Comparison of ENCODE assay signal across 1 cellular context in genomic region chr19:3612901-3613741, GRCh38.
TF ChIP-seq lines count a peak whose summit lies in the region.

No MANE protein-coding gene starts in this region.

TF ChIP-seq in K562, 482 proteins besides CTCF, POLR2A, EP300 and RAD21 (continued from another document and continues in another):
- TF ChIP-seq ZNF518B (CRISPR knock-in tag; IDR thresholded peaks at IDR 0.05) (no peak), SP2 (IDR thresholded peaks at IDR 0.05; ENCODE audit: extremely low read depth, low read depth, low read length, poor library complexity, severe bottlenecking) (no peak), GATA2 (CRISPR knock-in tag; IDR thresholded peaks at IDR 0.05) (no peak), MTA1 (IDR thresholded peaks at IDR 0.05; ENCODE audit: borderline replicate concordance) (no peak), ZNF398 (CRISPR knock-in tag; IDR thresholded peaks at IDR 0.05) (no peak), ZFX (CRISPR knock-in tag; IDR thresholded peaks at IDR 0.05) (no peak), ZKSCAN8 (CRISPR knock-in tag; IDR thresholded peaks at IDR 0.05) (no peak), ARID3B (CRISPR knock-in tag; IDR thresholded peaks at IDR 0.05; ENCODE audit: borderline replicate concordance) (no peak), ZNF589 (CRISPR knock-in tag; IDR thresholded peaks at IDR 0.05; ENCODE audit: low read depth) (peak; percentile 61; the same call in 1 of the 2 replicates), ZNF140 (CRISPR knock-in tag; IDR thresholded peaks at IDR 0.05) (no peak), POU5F1 (IDR thresholded peaks at IDR 0.05; ENCODE audit: borderline replicate concordance, low read depth, low read length, partially characterized antibody) (no peak), THAP7 (CRISPR knock-in tag; IDR thresholded peaks at IDR 0.05) (no peak), ZNF408 (CRISPR knock-in tag; IDR thresholded peaks at IDR 0.05; ENCODE audit: low read depth) (no peak), PML (IDR thresholded peaks at IDR 0.05; ENCODE audit: low read length) (no peak), SLC30A9 (CRISPR knock-in tag; IDR thresholded peaks at IDR 0.05) (no peak), CHD2 (IDR thresholded peaks at IDR 0.05; ENCODE audit: low read depth, low read length) (peak; percentile 82), PHF8 (IDR thresholded peaks at IDR 0.05; ENCODE audit: borderline replicate concordance, low read length) (no peak), IRF9 (tag; IDR thresholded peaks at IDR 0.05) (no peak), E2F5 (CRISPR knock-in tag; IDR thresholded peaks at IDR 0.05) (no peak), ELF2 (CRISPR knock-in tag; IDR thresholded peaks at IDR 0.05) (no peak), ELK3 (CRISPR knock-in tag; IDR thresholded peaks at IDR 0.05) (no peak), POLR2B (IDR thresholded peaks at IDR 0.05; ENCODE audit: low read depth, partially characterized antibody) (no peak), GTF3C2 (IDR thresholded peaks at IDR 0.05; ENCODE audit: borderline replicate concordance, extremely low read depth, insufficient read length) (no peak), NELFE (IDR thresholded peaks at IDR 0.05; ENCODE audit: insufficient read depth, insufficient read length) (no peak), MBD1 (CRISPR knock-in tag; IDR thresholded peaks at IDR 0.05) (peak; percentile 78; the same call in 1 of the 2 replicates), HNRNPUL1 (IDR thresholded peaks at IDR 0.05; ENCODE audit: low read length) (no peak), DPF2 (IDR thresholded peaks at IDR 0.05) (no peak), MCM3 (IDR thresholded peaks at IDR 0.05) (no peak), ZNF12 (CRISPR knock-in tag; IDR thresholded peaks at IDR 0.05) (no peak), ZNF75A (CRISPR knock-in tag; IDR thresholded peaks at IDR 0.05) (no peak), NUFIP1 (IDR thresholded peaks at IDR 0.05; ENCODE audit: partially characterized antibody) (no peak), HMBOX1 (IDR thresholded peaks at IDR 0.05) (no peak), KHSRP (IDR thresholded peaks at IDR 0.05) (no peak), CREB1 (IDR thresholded peaks at IDR 0.05) (no peak), CREB1 (CRISPR knock-in tag; IDR thresholded peaks at IDR 0.05) (no peak), YBX1 (IDR thresholded peaks at IDR 0.05) (no peak), KLF13 (tag; IDR thresholded peaks at IDR 0.05; ENCODE audit: borderline replicate concordance, low read depth) (no peak), E2F8 (IDR thresholded peaks at IDR 0.05; ENCODE audit: low read depth, partially characterized antibody) (no peak), ERF (CRISPR knock-in tag; IDR thresholded peaks at IDR 0.05) (0 out of 2 replicates have a peak, but pooled peaks have one; percentile 73), ZNF707 (CRISPR knock-in tag; conservative IDR thresholded peaks at IDR 0.05) (no peak), NBN (IDR thresholded peaks at IDR 0.05; ENCODE audit: low read depth) (no peak), TAF7 (tag; IDR thresholded peaks at IDR 0.05) (no peak), HMG20B (CRISPR knock-in tag; IDR thresholded peaks at IDR 0.05) (no peak), TAF1 (IDR thresholded peaks at IDR 0.05; ENCODE audit: control insufficient read depth, extremely low read depth, insufficient read depth, low read length, severe bottlenecking) (peak; percentile 26), ATF7 (IDR thresholded peaks at IDR 0.05) (no peak)
